In genomic region chr11:45468265-45468856, GRCh38 we compare ENCODE assay signal across 1 cellular context.
TF ChIP-seq lines count a peak whose summit lies in the region.

No MANE protein-coding gene starts in this region.

TF ChIP-seq in K562, 482 proteins besides CTCF, POLR2A, EP300 and RAD21 (continued from another document):
- TF ChIP-seq ZBTB40 (IDR thresholded peaks at IDR 0.05), result peak; percentile 85
- no peak for TF ChIP-seq ZBTB40 (CRISPR knock-in tag; IDR thresholded peaks at IDR 0.05)
- no peak for TF ChIP-seq ZNF79 (CRISPR knock-in tag; IDR thresholded peaks at IDR 0.05; ENCODE audit: low read depth)
- TF ChIP-seq TEAD4 (IDR thresholded peaks at IDR 0.05; ENCODE audit: low read length), result peak; percentile 49; the same call in 1 of the 2 replicates
- TF ChIP-seq TEAD4 (CRISPR knock-in tag; IDR thresholded peaks at IDR 0.05; ENCODE audit: borderline replicate concordance), result no peak
- TF ChIP-seq CEBPG (CRISPR knock-in tag; IDR thresholded peaks at IDR 0.05), result no peak
- no peak for TF ChIP-seq CEBPG (tag; conservative IDR thresholded peaks at IDR 0.05 in 1 of 2, IDR thresholded peaks at IDR 0.05 in 1 of 2)
- no peak for TF ChIP-seq ATF1 (CRISPR knock-in tag; IDR thresholded peaks at IDR 0.05)
- TF ChIP-seq ATF1 (tag; IDR thresholded peaks at IDR 0.05), result peak; percentile 30; the same call in 1 of the 2 replicates
- TF ChIP-seq NFIC (IDR thresholded peaks at IDR 0.05), result peak; percentile 66
- no peak for TF ChIP-seq HOMEZ (CRISPR knock-in tag; IDR thresholded peaks at IDR 0.05)
- TF ChIP-seq MEIS2 (IDR thresholded peaks at IDR 0.05; ENCODE audit: partially characterized antibody), result peak; percentile 45
- TF ChIP-seq ZBTB1 (CRISPR knock-in tag; IDR thresholded peaks at IDR 0.05; ENCODE audit: borderline replicate concordance, low read depth), result no peak
- peak in 1 of 3 experiments; percentile 41; a peak in 1 of 6 replicates for TF ChIP-seq ZBTB11 (CRISPR knock-in tag; IDR thresholded peaks at IDR 0.05)
- TF ChIP-seq DIDO1 (tag; IDR thresholded peaks at IDR 0.05; ENCODE audit: low read depth), result peak; percentile 67; the same call in 1 of the 2 replicates
- TF ChIP-seq GABPA (tag; conservative IDR thresholded peaks at IDR 0.05; ENCODE audit: low read depth), result peak; percentile 87
- no peak for TF ChIP-seq E2F8 (IDR thresholded peaks at IDR 0.05; ENCODE audit: low read depth, partially characterized antibody)
- 0 out of 2 replicates have a peak, but pooled peaks have one; percentile 4 for TF ChIP-seq DEAF1 (CRISPR knock-in tag; IDR thresholded peaks at IDR 0.05)
- TF ChIP-seq TEAD1 (CRISPR knock-in tag; IDR thresholded peaks at IDR 0.05), result 0 out of 4 replicates have a peak, but pooled peaks of 1 of the 2 experiments have one; percentile 49
- TF ChIP-seq GABPB1 (CRISPR knock-in tag; IDR thresholded peaks at IDR 0.05), result 0 out of 2 replicates have a peak, but pooled peaks have one; percentile 22
- peak; percentile 51 for TF ChIP-seq ETV1 (tag; conservative IDR thresholded peaks at IDR 0.05; ENCODE audit: low read depth)
